In genomic region chr1:10877894-10878293, GRCh38 we compare ENCODE assay signal across 22 cellular contexts.
"Had no signal": no experiment of that assay in that cellular context is flagged by ENCODE, and none has a peak within 500 bp of the region (broad histone marks: within the 10 kb centered on the region; RNA-seq: fewer than 3 reads in every experiment).

No MANE protein-coding gene starts in this region.

- H3K4me1 ChIP-seq: breast epithelium, colonic mucosa had no signal

- H3K4me3 Mint-ChIP-seq: activated CD4-positive, alpha-beta memory T cell treated with anti-CD3 and anti-CD28 coated beads, Interleukin-2, amount 10 ng/mL, durations not matched to agents 7 days and 5 days; activated CD4-positive, alpha-beta T cell treated with anti-CD3 and anti-CD28 coated beads for 36 hours; activated naive CD4-positive, alpha-beta T cell treated with anti-CD3 and anti-CD28 coated beads, Interleukin-2, amount 50 U/mL, for 24 hours had no signal

- H3K4me3 ChIP-seq: breast epithelium, colonic mucosa, MG63, SK-N-MC had no signal

- H3K27me3 ChIP-seq: breast epithelium, colonic mucosa, MG63 had no signal

- H3K9me3 Mint-ChIP-seq: activated CD4-positive, alpha-beta memory T cell treated with anti-CD3 and anti-CD28 coated beads, Interleukin-2, amount 10 ng/mL, durations not matched to agents 7 days and 5 days; activated naive CD4-positive, alpha-beta T cell treated with anti-CD3 and anti-CD28 coated beads, Interleukin-2, amount 50 U/mL, for 24 hours had no signal

- DNase-seq: activated CD4-positive, alpha-beta memory T cell treated with anti-CD3 and anti-CD28 coated beads, Interleukin-2, amount 10 ng/mL, durations not matched to agents 7 days and 5 days; activated CD4-positive, alpha-beta T cell treated with anti-CD3 and anti-CD28 coated beads for 36 hours; activated CD4-positive, alpha-beta T cell treated with anti-CD3 and anti-CD28 coated beads, Interleukin-2, amount 50 U/mL, for 1 hour; activated naive CD4-positive, alpha-beta T cell; caudate nucleus; colonic mucosa; MG63; MV-4-11; NCI-H1105 treated with DMSO at 0.1 percent for 48 hours; NCI-H1694; NCI-H2029; NCI-H2107; NCI-H2227 treated with DMSO at 0.1 percent for 48 hours; NCI-H748 treated with DMSO at 0.1 percent for 48 hours; OCI-M1; RPMI8226; T-helper 1 cell had no signal

- H3K4me1 Mint-ChIP-seq: activated CD4-positive, alpha-beta memory T cell treated with anti-CD3 and anti-CD28 coated beads, Interleukin-2, amount 10 ng/mL, durations not matched to agents 7 days and 5 days; activated CD4-positive, alpha-beta T cell treated with anti-CD3 and anti-CD28 coated beads for 36 hours; activated naive CD4-positive, alpha-beta T cell treated with anti-CD3 and anti-CD28 coated beads, Interleukin-2, amount 50 U/mL, for 24 hours had no signal

- H3K27ac ChIP-seq: breast epithelium, colonic mucosa, SK-N-MC, VCaP had no signal

- ATAC-seq: activated CD4-positive, alpha-beta T cell treated with anti-CD3 and anti-CD28 coated beads for 36 hours; Right ventricle myocardium inferior had no signal

- H3K27ac Mint-ChIP-seq: activated CD4-positive, alpha-beta memory T cell treated with anti-CD3 and anti-CD28 coated beads, Interleukin-2, amount 10 ng/mL, durations not matched to agents 7 days and 5 days; activated CD4-positive, alpha-beta T cell treated with anti-CD3 and anti-CD28 coated beads for 36 hours; activated naive CD4-positive, alpha-beta T cell treated with anti-CD3 and anti-CD28 coated beads, Interleukin-2, amount 50 U/mL, for 24 hours had no signal

- H3K36me3 Mint-ChIP-seq: activated naive CD4-positive, alpha-beta T cell treated with anti-CD3 and anti-CD28 coated beads, Interleukin-2, amount 50 U/mL, for 24 hours had no signal

- H3K36me3 ChIP-seq: breast epithelium, colonic mucosa, MG63 had no signal
